ENCODE assay signal across 18 cellular contexts in genomic region chr11:1300121-1300520, GRCh38. TPM values are rescaled to one million over a fixed set of nuclear protein-coding genes. Genes with fewer than 3 reads are reported as not detected.
A peak's percentile ranks its signal among the peaks of the same experiment; 100 is the strongest.
DNase-seq lines count a peak whose midpoint lies in the region; ATAC-seq and TF ChIP-seq lines count a peak whose summit lies in the region.
"Had no signal": no experiment of that assay in that cellular context is flagged by ENCODE, and none has a peak within 500 bp of the region (broad histone marks: within the 10 kb centered on the region; RNA-seq: fewer than 3 reads in every experiment).

No MANE protein-coding gene starts in this region.

- peaks cover 32 to 83% (median 74%) of the 10 kb centered on the region in 10 experiments for H3K4me1 ChIP-seq in BLaER1 treated with 17β-estradiol and CSF1 and Interleukin-3, amounts not matched to agents 10 nM and 100 nM
- H3K4me1 ChIP-seq in right lobe of liver = peaks cover 0 to 87% (median 40%) of the 10 kb centered on the region in 4 donors
- peaks cover 67 to 84% (median 78%) of the 10 kb centered on the region in 4 donors for H3K4me1 ChIP-seq in stomach

- no peak for TF ChIP-seq POLR2A in right lobe of liver (IDR thresholded peaks at IDR 0.05)
- no peak for TF ChIP-seq POLR2A in stomach (IDR thresholded peaks at IDR 0.05)

- no peak overlapping the region for H3K4me3 ChIP-seq in BLaER1 treated with 17β-estradiol and CSF1 and Interleukin-3, amounts not matched to agents 10 nM and 100 nM
- H3K4me3 ChIP-seq in coronary artery (no peak overlapping the region), right lobe of liver (no peak overlapping the region), stomach (no peak overlapping the region)
- H3K4me3 ChIP-seq: cardiac muscle cell had no signal

- intact Hi-C loops in right lobe of liver (cut with DNase I) = no loop called here
- intact Hi-C loops in stomach (cut with DNase I; ENCODE audit: low total_unique reads) = no loop called here

- DNase-seq in coronary artery (ENCODE audit: low spot score) (no peak), right lobe of liver (peak in 1 of 3 donors; percentile 30), stomach (no peak), activated gamma-delta T cell (lab: John Stamatoyannopoulos, UW) (no peak), superior temporal gyrus (ENCODE audit: extremely low spot score) (no peak), DMS53 treated with DMSO at 0.1 percent for 48 hours (lab: John Stamatoyannopoulos, UW; ENCODE audit: unreplicated experiment) (no peak), NCI-H146 (lab: John Stamatoyannopoulos, UW) (no peak)
- DNase-seq: activated naive CD4-positive, alpha-beta T cell; activated T-cell treated with anti-CD3 and anti-CD28 coated beads for 4 hours; DND-41; mammary epithelial cell; NCI-H1694 treated with DMSO at 0.1 percent for 48 hours; NCI-H748 treated with DMSO at 0.1 percent for 48 hours; T-helper 9 cell had no signal

- H3K27ac ChIP-seq in BLaER1 treated with 17β-estradiol and CSF1 and Interleukin-3, amounts not matched to agents 10 nM and 100 nM = peak overlapping the region in 9 of 11 experiments; percentile 28 to 76 (median 67); a peak in 12 of 22 replicates
- H3K27ac ChIP-seq in coronary artery (peak overlapping the region; percentile 32 to 39), right lobe of liver (peak overlapping the region; percentile 45 to 96 (median 91)), stomach (peak overlapping the region in 4 of 5 donors; percentile 48 to 96 (median 56))
- H3K27ac ChIP-seq: 22Rv1, cardiac muscle cell had no signal

- no peak for ATAC-seq in right lobe of liver
- ATAC-seq: activated CD4-positive, CD25-positive, alpha-beta regulatory T cell treated with anti-CD3 and anti-CD28 coated beads, Interleukin-2, amount 50 U/mL, for 24 hours had no signal

- H3K27me3 ChIP-seq in BLaER1 treated with 17β-estradiol and CSF1 and Interleukin-3, amounts not matched to agents 10 nM and 100 nM = no peaks in the 10 kb centered on the region
- H3K27me3 ChIP-seq in right lobe of liver (no peaks in the 10 kb centered on the region), stomach (no peaks in the 10 kb centered on the region)
- H3K27me3 ChIP-seq: cardiac muscle cell had no signal

- peak overlapping the region in 7 of 11 experiments; percentile 48 to 97 (median 83); a peak in 13 of 22 replicates for H3K4me2 ChIP-seq in BLaER1 treated with 17β-estradiol and CSF1 and Interleukin-3, amounts not matched to agents 10 nM and 100 nM

- no peaks in the 10 kb centered on the region for H3K9me3 ChIP-seq in BLaER1 treated with 17β-estradiol and CSF1 and Interleukin-3, amounts not matched to agents 10 nM and 100 nM (replicated peaks in 1 of 11)
- H3K9me3 ChIP-seq in right lobe of liver (no peaks in the 10 kb centered on the region), stomach (no peaks in the 10 kb centered on the region)

- H3K9ac ChIP-seq in BLaER1 treated with 17β-estradiol and CSF1 and Interleukin-3, amounts not matched to agents 10 nM and 100 nM = peak overlapping the region in 8 of 11 experiments; percentile 3 to 65 (median 38); a peak in 7 of 22 replicates

- no peak for TF ChIP-seq EP300 in stomach (IDR thresholded peaks at IDR 0.05)

- peaks cover 18 to 93% (median 63%) of the 10 kb centered on the region in 11 experiments; a peak in 21 of 22 replicates for H3K36me3 ChIP-seq in BLaER1 treated with 17β-estradiol and CSF1 and Interleukin-3, amounts not matched to agents 10 nM and 100 nM
- peaks cover 0 to 5% (median 0%) of the 10 kb centered on the region in 4 donors for H3K36me3 ChIP-seq in right lobe of liver
- H3K36me3 ChIP-seq in stomach = peaks cover 4 to 25% (median 20%) of the 10 kb centered on the region in 4 donors

- peaks cover 91 to 100% (median 98%) of the 10 kb centered on the region in 11 experiments for H4K20me1 ChIP-seq in BLaER1 treated with 17β-estradiol and CSF1 and Interleukin-3, amounts not matched to agents 10 nM and 100 nM

- WGBS in right lobe of liver (ENCODE audit: insufficient coverage, low coverage, low lambda C conversion rate, missing lambda C conversion rate) = 76% methylated on average over 7 of the region's 7 CpGs
- WGBS in stomach, 5 donors = 61 to 90% (median 69%) methylated on average over 7 of the region's 7 CpGs

- TF ChIP-seq CTCF in coronary artery (IDR thresholded peaks at IDR 0.05) (no peak), right lobe of liver (IDR thresholded peaks at IDR 0.05) (no peak), stomach (IDR thresholded peaks at IDR 0.05) (no peak)

RNA-seq across cellular contexts. Expression of gene TOLLIP, which starts 9.3 kb away (rescaled TPM):
- 100 to 1,000 TPM in 1 of 6 experiments, 10 to 100 TPM in 5; 68.3 to 103 (median 88.0) TPM for total RNA-seq in right lobe of liver
- total RNA-seq in stomach = 100 to 1,000 TPM in 1 of 5 donors, 10 to 100 TPM in 4; 14.9 to 119 (median 55.4) TPM
- 10 to 100 TPM; 23.9 to 29.3 (median 26.9) TPM for polyA plus RNA-seq in stomach

Comparison
In these comparisons a context has a peak if more than half of its experiments do, and no peak if none do; other contexts are left out.
1. H3K27ac ChIP-seq: peak in every context shown above with its lines; median percentile 91 in right lobe of liver; 67 in BLaER1 treated with 17β-estradiol and CSF1 and Interleukin-3, amounts not matched to agents 10 nM and 100 nM; 56 in stomach; 36 in coronary artery.